Comparison of ENCODE assay signal across 8 cellular contexts in genomic region chr6:87139236-87139635, GRCh38. TPM values are rescaled to one million over a fixed set of nuclear protein-coding genes. Genes with fewer than 3 reads are reported as not detected.
A peak's percentile ranks its signal among the peaks of the same experiment; 100 is the strongest.
DNase-seq lines count a peak whose midpoint lies in the region; ATAC-seq and TF ChIP-seq lines count a peak whose summit lies in the region.

No MANE protein-coding gene starts in this region.

- H3K4me2 ChIP-seq in mesendoderm (ENCODE audit: low read length): no peak overlapping the region

- no peaks in the 10 kb centered on the region for H3K79me1 ChIP-seq in mesendoderm (ENCODE audit: low read length)

- no peak overlapping the region for H3K18ac ChIP-seq in mesendoderm (ENCODE audit: low read length)

- no peak overlapping the region for H3K27ac ChIP-seq in dorsolateral prefrontal cortex
- no peak overlapping the region for H3K27ac ChIP-seq in mesendoderm (ENCODE audit: low read depth, low read length)

- intact Hi-C loops in dorsolateral prefrontal cortex (cut with DNase I): no loop called here

- no peak overlapping the region for H3K4ac ChIP-seq in mesendoderm (ENCODE audit: low read depth, low read length)

- no peak overlapping the region for H3K4me3 ChIP-seq in Jurkat, Clone E6-1 (ENCODE audit: low read length)
- H3K4me3 ChIP-seq in dorsolateral prefrontal cortex (no peak overlapping the region), mesendoderm (ENCODE audit: low read length) (no peak overlapping the region)

- no peak overlapping the region for H4K5ac ChIP-seq in mesendoderm (ENCODE audit: low read length)

- no peak overlapping the region for H2BK120ac ChIP-seq in mesendoderm (ENCODE audit: low read depth, low read length)

- H2BK15ac ChIP-seq in mesendoderm (replicated peaks; ENCODE audit: low read depth): no peak overlapping the region

- no peaks in the 10 kb centered on the region for H3K4me1 ChIP-seq in mesendoderm (ENCODE audit: control insufficient read depth, low read depth, low read length)

- no peaks in the 10 kb centered on the region for H3K36me3 ChIP-seq in mesendoderm (ENCODE audit: control insufficient read depth, insufficient read depth, low read length)

- in situ Hi-C loops in SK-MEL-5 (cut with HindIII; ENCODE audit: low pct_unique_long_range_greater_than_20kb, low sequenced_read_pairs): no loop called here

- TF ChIP-seq CTCF in dorsolateral prefrontal cortex (IDR thresholded peaks at IDR 0.05 in 54 of 56, conservative IDR thresholded peaks at IDR 0.05 in 2 of 56; ENCODE audit: low read depth in 1 of 56, partially characterized antibody in 56 of 56): peak; percentile 34 to 81 (median 66)

- H3K79me2 ChIP-seq in mesendoderm (ENCODE audit: control insufficient read depth, insufficient read depth, low read length): no peaks in the 10 kb centered on the region

- no peaks in the 10 kb centered on the region for H3K27me3 ChIP-seq in dorsolateral prefrontal cortex
- no peaks in the 10 kb centered on the region for H3K27me3 ChIP-seq in mesendoderm (ENCODE audit: insufficient read depth, low read length, poor library complexity)

- ATAC-seq in GM18519 (IDR thresholded peaks at IDR 0.05; ENCODE audit: low FRiP score, unreplicated experiment): peak; percentile 56
- ATAC-seq in HG03139 (IDR thresholded peaks at IDR 0.05; ENCODE audit: unreplicated experiment): no peak

- no peak overlapping the region for H3K56ac ChIP-seq in mesendoderm (ENCODE audit: low read length)

- no peak overlapping the region for H2BK5ac ChIP-seq in mesendoderm (ENCODE audit: low read length)

- no peak overlapping the region for H2AK5ac ChIP-seq in mesendoderm (ENCODE audit: low read length)

- no peak overlapping the region for H4K8ac ChIP-seq in mesendoderm (ENCODE audit: low read depth, low read length)

- DNase-seq in DMS114 treated with DMSO at 0.1 percent for 48 hours (lab: John Stamatoyannopoulos, UW; ENCODE audit: unreplicated experiment) (peak; percentile 15), SK-MEL-5 (ENCODE audit: low read depth, low spot score) (peak; percentile 65), dorsolateral prefrontal cortex (no peak), mesendoderm (peak; percentile 54)
- DNase-seq in Jurkat, Clone E6-1 (ENCODE audit: low read depth, low spot score): peak; percentile 60
- no peak for DNase-seq in activated effector memory CD4-positive, alpha-beta T cell treated with anti-CD3 and anti-CD28 coated beads, Interleukin-2, amount 50 U/mL, for 16 hours

- H3K9ac ChIP-seq in mesendoderm (ENCODE audit: low read length): no peak overlapping the region

- no peak overlapping the region for H3K23ac ChIP-seq in mesendoderm (ENCODE audit: low read length)

- no CpG with 5 or more reads among the region's 1 CpG for WGBS in mesendoderm (ENCODE audit: extremely low coverage, insufficient coverage, low lambda C conversion rate)

RNA-seq across cellular contexts. Expression of gene ZNF292, which starts 16.1 kb away (rescaled TPM):
- 10.3 TPM for polyA plus RNA-seq in Jurkat, Clone E6-1 (2012; ENCODE audit: insufficient read depth, insufficient read length)
- total RNA-seq in SK-MEL-5 (2014; rRNA removed; shearing (Covaris generic)): 9.7 and 10.1 TPM in 2 replicates
- polyA plus RNA-seq in SK-MEL-5 (2015; cell fraction: cytosol; rRNA removed): 2.4 and 3.6 TPM in 2 replicates
- 13.3 and 14.9 TPM in 2 replicates for polyA plus RNA-seq in SK-MEL-5 (2015; cell fraction: nucleus; rRNA removed)
- 100 to 1,000 TPM in 8 of 120 experiments, 10 to 100 TPM in 112; 60.4 to 119 (median 85.4) TPM for total RNA-seq in dorsolateral prefrontal cortex
- 11.2 TPM for polyA plus RNA-seq in mesendoderm (2013, experiment 1 of 2)
- polyA plus RNA-seq in mesendoderm (2013, experiment 2 of 2): 10.5 TPM

RNA-seq across cellular contexts. Expression of gene CGA, which starts 44.3 kb away (rescaled TPM):
- not detected for polyA plus RNA-seq in Jurkat, Clone E6-1 (2012; ENCODE audit: insufficient read depth, insufficient read length)
- total RNA-seq in SK-MEL-5 (2014; rRNA removed; shearing (Covaris generic)): 0.55 TPM in 1 of 2 replicates, not detected in the other
- 1.1 TPM in 1 of 2 replicates, not detected in the other for polyA plus RNA-seq in SK-MEL-5 (2015; cell fraction: cytosol; rRNA removed)
- not detected in 2 replicates for polyA plus RNA-seq in SK-MEL-5 (2015; cell fraction: nucleus; rRNA removed)
- 1 to 10 TPM in 1 of 120 experiments, not detected in 119; 1.1 TPM for total RNA-seq in dorsolateral prefrontal cortex
- polyA plus RNA-seq in mesendoderm (2013, experiment 1 of 2): not detected
- polyA plus RNA-seq in mesendoderm (2013, experiment 2 of 2): 0.06 TPM

Comparison
In these comparisons a context has a peak if more than half of its experiments do, and no peak if none do; other contexts are left out.
1. DNase-seq: peak in DMS114 treated with DMSO at 0.1 percent for 48 hours (single experiment), Jurkat, Clone E6-1 (single experiment), SK-MEL-5 (single experiment) and mesendoderm (single experiment); none in dorsolateral prefrontal cortex (0 of 10) and activated effector memory CD4-positive, alpha-beta T cell treated with anti-CD3 and anti-CD28 coated beads, Interleukin-2, amount 50 U/mL, for 16 hours (single experiment).